In the genomic region with DNA sequence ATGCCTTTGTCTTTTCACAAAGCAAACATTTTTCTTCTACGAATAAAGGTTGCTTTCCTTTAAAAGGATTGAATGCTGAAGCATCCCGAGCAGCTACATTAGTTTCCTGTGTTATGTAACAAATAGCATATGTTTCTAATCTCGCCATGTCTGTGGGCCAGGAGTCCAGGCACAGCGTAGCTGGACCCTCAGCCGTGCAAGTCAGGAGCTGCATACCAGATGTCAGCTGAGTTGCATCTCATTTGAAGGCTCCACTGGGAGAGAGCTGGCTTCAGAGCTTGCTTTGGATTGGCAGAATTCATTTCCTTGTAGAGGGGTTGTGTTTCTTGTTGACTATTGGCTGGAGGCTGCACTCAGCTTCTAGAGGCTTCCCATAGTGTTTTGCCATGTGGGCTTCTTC, we compare ENCODE assay signal across 1 cellular context.
TF ChIP-seq lines count a peak whose summit lies in the region.

No MANE protein-coding gene starts in this region.

TF ChIP-seq in HepG2, 621 proteins besides CTCF, POLR2A, EP300 and RAD21 (continued from another document):
- TF ChIP-seq, protein P1, sequence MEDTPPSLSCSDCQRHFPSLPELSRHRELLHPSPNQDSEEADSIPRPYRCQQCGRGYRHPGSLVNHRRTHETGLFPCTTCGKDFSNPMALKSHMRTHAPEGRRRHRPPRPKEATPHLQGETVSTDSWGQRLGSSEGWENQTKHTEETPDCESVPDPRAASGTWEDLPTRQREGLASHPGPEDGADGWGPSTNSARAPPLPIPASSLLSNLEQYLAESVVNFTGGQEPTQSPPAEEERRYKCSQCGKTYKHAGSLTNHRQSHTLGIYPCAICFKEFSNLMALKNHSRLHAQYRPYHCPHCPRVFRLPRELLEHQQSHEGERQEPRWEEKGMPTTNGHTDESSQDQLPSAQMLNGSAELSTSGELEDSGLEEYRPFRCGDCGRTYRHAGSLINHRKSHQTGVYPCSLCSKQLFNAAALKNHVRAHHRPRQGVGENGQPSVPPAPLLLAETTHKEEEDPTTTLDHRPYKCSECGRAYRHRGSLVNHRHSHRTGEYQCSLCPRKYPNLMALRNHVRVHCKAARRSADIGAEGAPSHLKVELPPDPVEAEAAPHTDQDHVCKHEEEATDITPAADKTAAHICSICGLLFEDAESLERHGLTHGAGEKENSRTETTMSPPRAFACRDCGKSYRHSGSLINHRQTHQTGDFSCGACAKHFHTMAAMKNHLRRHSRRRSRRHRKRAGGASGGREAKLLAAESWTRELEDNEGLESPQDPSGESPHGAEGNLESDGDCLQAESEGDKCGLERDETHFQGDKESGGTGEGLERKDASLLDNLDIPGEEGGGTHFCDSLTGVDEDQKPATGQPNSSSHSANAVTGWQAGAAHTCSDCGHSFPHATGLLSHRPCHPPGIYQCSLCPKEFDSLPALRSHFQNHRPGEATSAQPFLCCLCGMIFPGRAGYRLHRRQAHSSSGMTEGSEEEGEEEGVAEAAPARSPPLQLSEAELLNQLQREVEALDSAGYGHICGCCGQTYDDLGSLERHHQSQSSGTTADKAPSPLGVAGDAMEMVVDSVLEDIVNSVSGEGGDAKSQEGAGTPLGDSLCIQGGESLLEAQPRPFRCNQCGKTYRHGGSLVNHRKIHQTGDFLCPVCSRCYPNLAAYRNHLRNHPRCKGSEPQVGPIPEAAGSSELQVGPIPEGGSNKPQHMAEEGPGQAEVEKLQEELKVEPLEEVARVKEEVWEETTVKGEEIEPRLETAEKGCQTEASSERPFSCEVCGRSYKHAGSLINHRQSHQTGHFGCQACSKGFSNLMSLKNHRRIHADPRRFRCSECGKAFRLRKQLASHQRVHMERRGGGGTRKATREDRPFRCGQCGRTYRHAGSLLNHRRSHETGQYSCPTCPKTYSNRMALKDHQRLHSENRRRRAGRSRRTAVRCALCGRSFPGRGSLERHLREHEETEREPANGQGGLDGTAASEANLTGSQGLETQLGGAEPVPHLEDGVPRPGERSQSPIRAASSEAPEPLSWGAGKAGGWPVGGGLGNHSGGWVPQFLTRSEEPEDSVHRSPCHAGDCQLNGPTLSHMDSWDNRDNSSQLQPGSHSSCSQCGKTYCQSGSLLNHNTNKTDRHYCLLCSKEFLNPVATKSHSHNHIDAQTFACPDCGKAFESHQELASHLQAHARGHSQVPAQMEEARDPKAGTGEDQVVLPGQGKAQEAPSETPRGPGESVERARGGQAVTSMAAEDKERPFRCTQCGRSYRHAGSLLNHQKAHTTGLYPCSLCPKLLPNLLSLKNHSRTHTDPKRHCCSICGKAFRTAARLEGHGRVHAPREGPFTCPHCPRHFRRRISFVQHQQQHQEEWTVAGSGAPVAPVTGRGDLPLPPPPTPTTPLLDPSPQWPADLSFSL (CRISPR knock-in tag; IDR thresholded peaks at IDR 0.05): no peak
- TF ChIP-seq FLYWCH1 (CRISPR knock-in tag; IDR thresholded peaks at IDR 0.05) (no peak), ZNF430 (CRISPR knock-in tag; IDR thresholded peaks at IDR 0.05) (no peak), WIZ (CRISPR knock-in tag; IDR thresholded peaks at IDR 0.05) (no peak)
